Comparison of ENCODE assay signal across 8 cellular contexts in the genomic region with DNA sequence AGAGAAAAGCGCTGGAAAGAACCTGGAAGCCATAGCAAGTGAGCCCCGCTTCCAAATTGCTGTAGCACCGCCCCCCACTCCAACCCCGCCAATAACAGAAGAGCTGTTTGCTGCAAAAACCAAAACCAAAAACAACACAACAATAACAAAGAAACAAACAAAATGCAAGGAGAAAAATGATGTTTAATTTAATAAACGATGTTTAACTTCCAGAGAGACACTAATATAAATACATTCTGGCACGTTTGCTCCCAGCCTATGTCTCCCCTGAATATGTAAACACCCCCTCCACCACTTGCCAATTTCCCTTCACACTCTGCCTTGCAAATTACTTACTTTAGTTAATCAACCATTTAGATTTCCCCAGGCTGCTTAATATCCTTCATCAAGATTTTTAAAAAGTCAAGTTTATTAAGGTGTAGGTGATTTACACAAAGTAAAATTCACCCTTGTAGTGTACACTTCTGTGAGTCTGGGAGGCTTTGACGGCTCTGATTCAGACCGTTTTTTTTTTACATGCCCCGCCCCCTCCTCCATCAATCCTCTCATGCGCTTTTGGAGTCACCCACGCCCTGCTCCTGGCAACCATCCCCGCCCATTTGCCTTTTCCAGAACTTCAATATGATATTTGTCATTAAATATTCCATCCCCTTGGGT. TPM values are rescaled to one million over a fixed set of nuclear protein-coding genes. Genes with fewer than 3 reads are reported as not detected.
DNase-seq lines count a peak whose midpoint lies in the region; ATAC-seq and TF ChIP-seq lines count a peak whose summit lies in the region.

No MANE protein-coding gene starts in this region.

- BruUV-seq in OCI-LY7 (replicated peaks; lab: Mats Ljungman, UMichigan): no TSS peak

- peak overlapping the region in 2 of 3 experiments; percentile 21 to 86; a peak in 4 of 7 replicates for H3K27ac Mint-ChIP-seq in H9

- peak; percentile 70 for DNase-seq in Ammon's horn (ENCODE audit: low spot score)
- peak; percentile 45 for DNase-seq in H9
- DNase-seq in OCI-LY7 (ENCODE audit: low spot score): peak; percentile 40
- peak; percentile 66 for DNase-seq in astrocyte of the hippocampus (ENCODE audit: low read depth, low spot score)
- DNase-seq in left ventricle myocardium superior: peak; percentile 58
- DNase-seq in posterior vena cava (ENCODE audit: low spot score): peak; percentile 84
- DNase-seq in NCI-H2029 (lab: John Stamatoyannopoulos, UW): no peak

- H3K36me3 Mint-ChIP-seq in H9 (ENCODE audit: insufficient read depth in 1 of 3, low read depth in 3 of 3): peaks cover 0 to under 1% (median 0%) of the 10 kb centered on the region in 3 experiments; a peak in 2 of 7 replicates

- no peak overlapping the region for H4K91ac ChIP-seq in H9 (ENCODE audit: insufficient read length, low read depth, low read length)

- H3K27me3 ChIP-seq in H9 (ENCODE audit: insufficient read depth, low read length): no peaks in the 10 kb centered on the region

- no peak overlapping the region for H3T11ph ChIP-seq in H9 (ENCODE audit: low read length)

- peak; percentile 66 for ATAC-seq in left ventricle myocardium superior
- ATAC-seq in GM18858 (IDR thresholded peaks at IDR 0.05; ENCODE audit: unreplicated experiment): no peak

- peak overlapping the region; percentile 71 for H3K4me3 ChIP-seq in OCI-LY7 (ENCODE audit: low read depth, low read length, poor library complexity, severe bottlenecking)

- no peak overlapping the region for H3K14ac ChIP-seq in H9 (ENCODE audit: insufficient read depth, low read length)

- H4K20me1 ChIP-seq in H9 (ENCODE audit: control insufficient read depth, insufficient read depth, insufficient read length): no peaks in the 10 kb centered on the region
- no peaks in the 10 kb centered on the region for H4K20me1 ChIP-seq in OCI-LY7 (ENCODE audit: insufficient read depth, low read length)

- no peak overlapping the region for H3K4ac ChIP-seq in H9 (ENCODE audit: low read depth, low read length)

- H3K23ac ChIP-seq in H9 (ENCODE audit: insufficient read length, low read depth, low read length): no peak overlapping the region

- H4K8ac ChIP-seq in H9 (replicated peaks; ENCODE audit: insufficient read length, low read depth, low read length): no peak overlapping the region

- H3K79me2 ChIP-seq in H9 (ENCODE audit: insufficient read depth, low read length) (no peaks in the 10 kb centered on the region), OCI-LY7 (ENCODE audit: insufficient read depth, low read depth, low read length) (no peaks in the 10 kb centered on the region)

- H3K27ac ChIP-seq in H9 (ENCODE audit: insufficient read length, low read depth, low read length) (no peak overlapping the region), OCI-LY7 (ENCODE audit: low read depth, low read length, poor library complexity, severe bottlenecking) (no peak overlapping the region)

- no peaks in the 10 kb centered on the region for H3K9me3 ChIP-seq in H9 (ENCODE audit: control insufficient read depth, low read depth, low read length)
- no peaks in the 10 kb centered on the region for H3K9me3 ChIP-seq in OCI-LY7 (ENCODE audit: low read length)

- no peaks in the 10 kb centered on the region; the same call in 1 of the 2 replicates for H3K4me1 ChIP-seq in H9 (ENCODE audit: insufficient read depth, low read length)
- H3K4me1 ChIP-seq in OCI-LY7 (ENCODE audit: insufficient read depth, low read length, poor library complexity, severe bottlenecking): peaks cover 14% of the 10 kb centered on the region

- peak overlapping the region; percentile 79 for H3K4me2 ChIP-seq in H9 (ENCODE audit: insufficient read depth, insufficient read length, low read length)
- H3K4me2 ChIP-seq in OCI-LY7 (ENCODE audit: low read length): peak overlapping the region; percentile 97

- H4K5ac ChIP-seq in H9 (ENCODE audit: insufficient read length, low read depth, low read length): no peak overlapping the region

- TF ChIP-seq CTCF in H9 (conservative IDR thresholded peaks at IDR 0.05) (no peak; the same call in 2 of the 3 replicates), OCI-LY7 (conservative IDR thresholded peaks at IDR 0.05; ENCODE audit: low read length) (peak; percentile 18; the same call in 1 of the 2 replicates)

- no peaks in the 10 kb centered on the region for H3K9me2 ChIP-seq in OCI-LY7 (ENCODE audit: insufficient read depth, low read length)

- no peak overlapping the region for H2BK120ac ChIP-seq in H9 (ENCODE audit: low read depth, low read length, poor library complexity, severe bottlenecking)

- no CpG with 5 or more reads among the region's 12 CpGs for WGBS in H9 (ENCODE audit: extremely low coverage, insufficient read length, low lambda C conversion rate)

- H3K23me2 ChIP-seq in H9 (ENCODE audit: insufficient read length, low read depth, low read length, poor library complexity, severe bottlenecking): peaks cover 7% of the 10 kb centered on the region

- H3K9ac ChIP-seq in H9 (ENCODE audit: extremely low read depth, insufficient read length, low read length): no peak overlapping the region

- no peak overlapping the region for H2AK5ac ChIP-seq in H9 (ENCODE audit: insufficient read length, low read length)

- H2BK20ac ChIP-seq in H9 (ENCODE audit: low read depth, low read length, poor library complexity, severe bottlenecking): no peak overlapping the region

- no peaks in the 10 kb centered on the region; a peak in 2 of 5 replicates for H3K9me3 Mint-ChIP-seq in H9

- H3K4me3 Mint-ChIP-seq in H9: peak overlapping the region; percentile 63 to 83

- H3K4me1 Mint-ChIP-seq in H9: peaks cover 16% of the 10 kb centered on the region in 2 experiments

- no peaks in the 10 kb centered on the region for H3K36me3 ChIP-seq in OCI-LY7 (ENCODE audit: insufficient read depth, low read length)

- no peak overlapping the region for H3K56ac ChIP-seq in H9 (ENCODE audit: insufficient read length, low read depth, low read length)

- intact Hi-C loops in OCI-LY7 (cut with micrococcal nuclease; ENCODE audit: unreplicated experiment): loop anchor here (5.0 to 10.0 kb wide), 3 partner anchors 48 to 357 kb away; partner anchors contain the start of genes DDX24 and IFI27L1
- intact Hi-C loops in left ventricle myocardium superior (cut with micrococcal nuclease): no loop called here
- intact Hi-C loops in posterior vena cava (cut with DNase I): loop anchor here in 1 of 2 donors (10.0 kb wide), 1 partner anchor 195 kb away; no protein-coding TSS in a partner anchor

- no peak overlapping the region for H2BK5ac ChIP-seq in H9 (ENCODE audit: insufficient read length, low read length)

- no peaks in the 10 kb centered on the region; the same call in 1 of the 2 replicates for H3K27me3 Mint-ChIP-seq in H9 (ENCODE audit: low read depth)

- H3K18ac ChIP-seq in H9 (ENCODE audit: insufficient read length, low read depth, low read length): no peak overlapping the region

- POLR2A ChIA-PET in OCI-LY7 (lab: Charles Lee): interaction anchor here (0.9 to 1.9 kb wide), 3 partner anchors 13 to 49 kb away, joined by 3 to 5 read pairs (median 4); partner anchors contain the start of genes DDX24 and IFI27L1

- H3K79me1 ChIP-seq in H9 (ENCODE audit: insufficient read depth, low read depth, low read length, poor library complexity, severe bottlenecking): no peaks in the 10 kb centered on the region

- no peak overlapping the region for H2BK12ac ChIP-seq in H9 (ENCODE audit: insufficient read length, low read depth, low read length)

- H2BK15ac ChIP-seq in H9 (ENCODE audit: low read depth, low read length): no peak overlapping the region

- CTCF ChIA-PET in OCI-LY7 (lab: Charles Lee; ENCODE audit: unreplicated experiment): interaction anchor here (0.6 kb wide), 1 partner anchor 27 kb away, joined by 3 read pairs; no protein-coding TSS in a partner anchor

- H2AFZ ChIP-seq in H9 (ENCODE audit: low read length) (peak overlapping the region; percentile 82), OCI-LY7 (ENCODE audit: low read length) (peak overlapping the region; percentile 100)

RNA-seq across cellular contexts. Expression of gene IFI27L2, which starts 0.5 kb away (rescaled TPM):
- total RNA-seq in H9 (2021): 28.6 and 32.5 TPM in 2 replicates
- 94.2 and 102 TPM in 2 replicates for total RNA-seq in OCI-LY7 (2014; rRNA removed; shearing (Covaris generic))
- 52.6 and 55.1 TPM in 2 replicates for total RNA-seq in OCI-LY7 (2022)
- total RNA-seq in left ventricle myocardium superior: 41.1 TPM
- 10 to 100 TPM; 39.7 to 43.1 TPM for total RNA-seq in posterior vena cava

RNA-seq across cellular contexts. Expression of gene IFI27, which starts 19.4 kb away (rescaled TPM):
- total RNA-seq in H9 (2021) (1.7 TPM in 2 replicates), OCI-LY7 (2022) (1.3 and 1.5 TPM in 2 replicates), left ventricle myocardium superior (151 TPM), posterior vena cava (100 to 1,000 TPM; 122 to 282 TPM)
- 0.63 and 0.90 TPM in 2 replicates for total RNA-seq in OCI-LY7 (2014; rRNA removed; shearing (Covaris generic))

RNA-seq across cellular contexts. Expression of gene PPP4R4, which starts 44.2 kb away (rescaled TPM):
- 3.9 and 5.1 TPM in 2 replicates for total RNA-seq in H9 (2021)
- 0.54 and 1.7 TPM in 2 replicates for total RNA-seq in OCI-LY7 (2014; rRNA removed; shearing (Covaris generic))
- total RNA-seq in OCI-LY7 (2022): 0.93 and 1.00 TPM in 2 replicates
- total RNA-seq in left ventricle myocardium superior: 0.30 TPM
- total RNA-seq in posterior vena cava: under 1 TPM; 0.32 to 0.38 TPM

RNA-seq across cellular contexts. Expression of gene IFI27L1, which starts 48.8 kb away (rescaled TPM):
- total RNA-seq in H9 (2021) (27.4 TPM in 2 replicates), OCI-LY7 (2022) (61.5 and 63.4 TPM in 2 replicates), left ventricle myocardium superior (9.7 TPM), posterior vena cava (10 to 100 TPM; 11.2 to 21.7 TPM)
- 40.0 and 49.0 TPM in 2 replicates for total RNA-seq in OCI-LY7 (2014; rRNA removed; shearing (Covaris generic))

RNA-seq across cellular contexts. Expression of gene DDX24, which starts 48.9 kb away (rescaled TPM):
- total RNA-seq in H9 (2021) (172 TPM in 2 replicates), OCI-LY7 (2022) (143 and 172 TPM in 2 replicates), left ventricle myocardium superior (198 TPM), posterior vena cava (100 to 1,000 TPM; 166 to 175 TPM)
- total RNA-seq in OCI-LY7 (2014; rRNA removed; shearing (Covaris generic)): 81.5 and 91.5 TPM in 2 replicates

Comparison
In these comparisons a context has a peak if more than half of its experiments do, and no peak if none do; other contexts are left out.
1. RNA of gene IFI27, which starts 19.4 kb away (total RNA-seq): 122 to 282 TPM in posterior vena cava and 151 TPM in left ventricle myocardium superior (single experiment); 1.7 TPM in H9 and 0.63 to 1.5 TPM in OCI-LY7; every median in the first group is over 10 times any median in the second.